ENCODE assay signal across 8 cellular contexts in the genomic region with DNA sequence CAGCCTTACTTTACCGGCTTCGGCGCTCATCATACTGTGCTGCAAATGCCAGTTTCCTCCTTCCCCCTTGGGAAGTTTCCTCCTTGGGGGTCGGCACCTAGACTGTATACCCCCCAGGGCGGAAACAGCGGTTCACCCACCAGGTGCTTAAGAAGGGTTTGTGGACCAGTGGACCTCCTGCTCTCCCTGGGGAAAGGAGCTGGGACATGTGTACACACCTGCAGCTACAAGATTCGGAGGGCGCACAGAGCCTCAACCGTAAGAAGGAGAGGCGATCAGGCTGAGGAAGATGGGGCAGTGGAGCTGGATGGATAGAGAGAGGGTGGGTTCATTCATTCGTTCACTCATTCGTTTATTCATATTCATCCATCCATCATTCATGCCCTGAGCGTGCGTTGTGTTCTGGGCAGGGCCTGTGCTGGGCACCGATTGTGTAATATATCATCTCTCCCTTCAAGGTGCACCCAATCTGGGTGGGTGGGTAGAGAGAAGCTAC. TPM values are rescaled to one million over a fixed set of nuclear protein-coding genes. Genes with fewer than 3 reads are reported as not detected.
DNase-seq lines count a peak whose midpoint lies in the region; ATAC-seq, FAIRE-seq and TF ChIP-seq lines count a peak whose summit lies in the region.

No MANE protein-coding gene starts in this region.

- no peak for TF ChIP-seq RAD21 in HepG2 (CRISPR knock-in tag; IDR thresholded peaks at IDR 0.05)

- CTCF ChIA-PET in HepG2 (lab: Yijun Ruan, JAX; ENCODE audit: low intra/inter-chr PET ratio, low total read pairs) = no interaction called here

- no peak for TF ChIP-seq EP300 in HepG2 (IDR thresholded peaks at IDR 0.05; ENCODE audit: low read depth in 2 of 2, low read length in 2 of 2)
- 0 out of 2 replicates have a peak, but pooled peaks have one; percentile 9 for TF ChIP-seq EP300 in HepG2 (CRISPR knock-in tag; IDR thresholded peaks at IDR 0.05; ENCODE audit: borderline replicate concordance)

- BruUV-seq in HepG2 (replicated peaks; lab: Mats Ljungman, UMichigan) = no TSS peak

- TF ChIP-seq POLR2A in HepG2 (IDR thresholded peaks at IDR 0.05; ENCODE audit: insufficient read depth in 1 of 2, low read depth in 2 of 2, low read length in 2 of 2) = no peak

- H3K4me2 ChIP-seq in HepG2 (ENCODE audit: low read depth, low read length) = peak overlapping the region; percentile 96

- no peaks in the 10 kb centered on the region for H4K20me1 ChIP-seq in HepG2 (ENCODE audit: insufficient read depth, low read length)

- H3K36me3 ChIP-seq in adipocyte (ENCODE audit: control insufficient read depth, insufficient read depth, low read length, severe bottlenecking) (no peaks in the 10 kb centered on the region), HepG2 (replicated peaks in 1 of 2; ENCODE audit: control insufficient read depth in 1 of 2, insufficient read depth in 2 of 2, low read length in 2 of 2) (no peaks in the 10 kb centered on the region), thoracic aorta (no peaks in the 10 kb centered on the region)

- peak overlapping the region; percentile 94 for H3K4me3 ChIP-seq in adipocyte (ENCODE audit: low read length)
- H3K4me3 ChIP-seq in HepG2 (replicated peaks in 1 of 3; ENCODE audit: insufficient read depth in 1 of 3, low read depth in 2 of 3, low read length in 3 of 3) = peak overlapping the region; percentile 72 to 85 (median 74)
- H3K4me3 ChIP-seq in thoracic aorta = peak overlapping the region; percentile 69

- peak; percentile 32 for DNase-seq in activated CD4-positive, alpha-beta T cell treated with anti-CD3 and anti-CD28 coated beads for 48 hours
- DNase-seq in activated CD4-positive, alpha-beta T cell treated with anti-CD3 and anti-CD28 coated beads for 1 hour = no peak
- DNase-seq in adipocyte (ENCODE audit: low read depth) (no peak), HepG2 (ENCODE audit: low spot score) (no peak), thoracic aorta (ENCODE audit: low spot score) (no peak), NCI-H1436 (lab: John Stamatoyannopoulos, UW) (no peak), NCI-H1694 (lab: John Stamatoyannopoulos, UW) (no peak)

- no peak for FAIRE-seq in HepG2 (lab: Jason Lieb, UNC)

- H3K27ac ChIP-seq in HepG2 (ENCODE audit: extremely low read length, insufficient read depth, low read length) (peak overlapping the region; percentile 96), thoracic aorta (peak overlapping the region; percentile 75 to 97)

- in situ Hi-C loops in HepG2 (cut with HindIII; ENCODE audit: extremely low pct_ligation_motif_present, low pct_unique_long_range_greater_than_20kb) = loop anchor here (5.0 to 10.0 kb wide), 2 partner anchors 244 to 357 kb away; partner anchors contain the start of gene DYNC1H1

- no peak for TF ChIP-seq CTCF in HepG2 (CRISPR knock-in tag; IDR thresholded peaks at IDR 0.05)
- TF ChIP-seq CTCF in thoracic aorta (IDR thresholded peaks at IDR 0.05) = no peak

- H3K4me1 ChIP-seq in adipocyte (ENCODE audit: control insufficient read depth, insufficient read depth, low read length) (peaks cover 37% of the 10 kb centered on the region), HepG2 (ENCODE audit: insufficient read depth, low read length) (peaks cover 63% of the 10 kb centered on the region), thoracic aorta (ENCODE audit: control insufficient read depth in 1 of 2, low read depth in 2 of 2) (peaks cover 5 to 55% of the 10 kb centered on the region in 2 donors)

- H3K9ac ChIP-seq in adipocyte (ENCODE audit: low read length) (peak overlapping the region; percentile 92), HepG2 (ENCODE audit: insufficient read depth, low read depth, low read length) (peak overlapping the region; percentile 98)

- WGBS in HepG2 (ENCODE audit: low lambda C conversion rate) = 88% methylated on average over 15 of the region's 15 CpGs

- H2AFZ ChIP-seq in HepG2 (ENCODE audit: low read length) = no peak overlapping the region

- ATAC-seq in HepG2 = no peak
- ATAC-seq in thoracic aorta (ENCODE audit: insufficient number of reproducible peaks, low FRiP score, low read depth) = peak; percentile 1
- no peak for ATAC-seq in HG02798 (IDR thresholded peaks at IDR 0.05; ENCODE audit: poor library complexity, unreplicated experiment)

- H3K9me3 ChIP-seq in adipocyte (ENCODE audit: control insufficient read depth, low read length) (no peaks in the 10 kb centered on the region), HepG2 (ENCODE audit: low read length) (no peaks in the 10 kb centered on the region), thoracic aorta (no peaks in the 10 kb centered on the region)

- POLR2A ChIA-PET in HepG2 (lab: Yijun Ruan, JAX) = interaction anchor here (2.8 kb wide), 1 partner anchor 14 kb away, joined by 14 read pairs; the partner anchor contains the start of gene MOK

- H3K79me2 ChIP-seq in HepG2 (ENCODE audit: insufficient read depth, low read length) = peaks cover 7% of the 10 kb centered on the region

- no peaks in the 10 kb centered on the region for H3K27me3 ChIP-seq in adipocyte (replicated peaks; ENCODE audit: control insufficient read depth, insufficient read depth, low read length)
- no peaks in the 10 kb centered on the region; a peak in 1 of 5 replicates for H3K27me3 ChIP-seq in HepG2 (ENCODE audit: control insufficient read depth in 1 of 2, insufficient read depth in 2 of 2, low read length in 2 of 2)
- H3K27me3 ChIP-seq in thoracic aorta (replicated peaks; ENCODE audit: insufficient read depth) = no peaks in the 10 kb centered on the region

- intact Hi-C loops in HepG2 (cut with micrococcal nuclease; ENCODE audit: unreplicated experiment) = loop anchor here (2.0 to 5.0 kb wide), 3 partner anchors 44 to 198 kb away; partner anchors contain the start of genes CINP and TECPR2

RNA-seq across cellular contexts. Expression of gene ZNF839, which starts 0.7 kb away (rescaled TPM):
- total RNA-seq in HepG2 (2016; rRNA removed; fragmentation: Illumina TruSeq; extraction: Trizol) (8.2 and 12.8 TPM in 2 replicates), thoracic aorta (1 to 10 TPM; 4.2 to 7.0 TPM)
- 9.1 and 10.6 TPM in 2 replicates for total RNA-seq in HepG2 (2016; cell fraction: cytosol; rRNA removed; fragmentation: Illumina TruSeq; extraction: Trizol; ENCODE audit: low read depth)
- total RNA-seq in HepG2 (2016; cell fraction: insoluble cytoplasmic fraction; rRNA removed; fragmentation: Illumina TruSeq; extraction: Trizol) = 8.4 and 10.7 TPM in 2 replicates
- total RNA-seq in HepG2 (2016; cell fraction: membrane; rRNA removed; fragmentation: Illumina TruSeq; extraction: Trizol) = 9.6 and 11.1 TPM in 2 replicates
- 11.5 and 11.8 TPM in 2 replicates for total RNA-seq in HepG2 (2016; cell fraction: nucleus; rRNA removed; fragmentation: Illumina TruSeq; extraction: Trizol)
- polyA plus RNA-seq in HepG2 (2011; rRNA removed) = 9.3 and 11.1 TPM in 2 replicates
- polyA plus RNA-seq in HepG2 (2011; cell fraction: cytosol; rRNA removed) = 5.1 and 6.1 TPM in 2 replicates
- 26.5 and 27.5 TPM in 2 replicates for polyA plus RNA-seq in HepG2 (2011; cell fraction: nucleus; rRNA removed)
- polyA plus RNA-seq in HepG2 (2012) = 4.2 and 5.2 TPM in 2 replicates
- polyA plus RNA-seq in HepG2 (2016; cell fraction: cytosol; fragmentation: Illumina TruSeq; extraction: Trizol; ENCODE audit: low read depth) = 1.3 and 1.6 TPM in 2 replicates
- polyA plus RNA-seq in HepG2 (2016; cell fraction: insoluble cytoplasmic fraction; fragmentation: Illumina TruSeq; extraction: Trizol; ENCODE audit: low read depth) = 5.7 and 6.5 TPM in 2 replicates
- polyA plus RNA-seq in HepG2 (2016; cell fraction: membrane; fragmentation: Illumina TruSeq; extraction: Trizol; ENCODE audit: low read depth) = 3.0 and 4.1 TPM in 2 replicates
- 33.2 and 35.7 TPM in 2 replicates for polyA plus RNA-seq in HepG2 (2016; cell fraction: nucleus; fragmentation: Illumina TruSeq; extraction: Trizol; ENCODE audit: insufficient read depth, low read depth)
- 7.4 and 14.9 TPM in 2 replicates for polyA minus RNA-seq in HepG2 (2011; rRNA and poly(A)+ RNA removed; ENCODE audit: low replicate concordance)
- polyA minus RNA-seq in HepG2 (2011; cell fraction: cytosol; rRNA and poly(A)+ RNA removed) = 4.6 and 4.8 TPM in 2 replicates
- 11.6 and 11.8 TPM in 2 replicates for polyA minus RNA-seq in HepG2 (2011; cell fraction: nucleus; rRNA and poly(A)+ RNA removed)

RNA-seq across cellular contexts. Expression of gene MOK, which starts 13.9 kb away (rescaled TPM):
- total RNA-seq in HepG2 (2016; rRNA removed; fragmentation: Illumina TruSeq; extraction: Trizol) = 11.8 and 15.3 TPM in 2 replicates
- total RNA-seq in HepG2 (2016; cell fraction: cytosol; rRNA removed; fragmentation: Illumina TruSeq; extraction: Trizol; ENCODE audit: low read depth) = 7.0 and 12.1 TPM in 2 replicates
- 10.5 and 15.8 TPM in 2 replicates for total RNA-seq in HepG2 (2016; cell fraction: insoluble cytoplasmic fraction; rRNA removed; fragmentation: Illumina TruSeq; extraction: Trizol)
- 15.2 and 16.8 TPM in 2 replicates for total RNA-seq in HepG2 (2016; cell fraction: membrane; rRNA removed; fragmentation: Illumina TruSeq; extraction: Trizol)
- total RNA-seq in HepG2 (2016; cell fraction: nucleus; rRNA removed; fragmentation: Illumina TruSeq; extraction: Trizol) = 26.0 and 26.9 TPM in 2 replicates
- polyA plus RNA-seq in HepG2 (2011; rRNA removed) = 16.9 and 17.6 TPM in 2 replicates
- 10.7 and 15.6 TPM in 2 replicates for polyA plus RNA-seq in HepG2 (2011; cell fraction: cytosol; rRNA removed)
- 56.1 and 57.8 TPM in 2 replicates for polyA plus RNA-seq in HepG2 (2011; cell fraction: nucleus; rRNA removed)
- 7.0 and 8.7 TPM in 2 replicates for polyA plus RNA-seq in HepG2 (2012)
- polyA plus RNA-seq in HepG2 (2016; cell fraction: cytosol; fragmentation: Illumina TruSeq; extraction: Trizol; ENCODE audit: low read depth) = 13.9 and 14.7 TPM in 2 replicates
- 15.1 and 15.7 TPM in 2 replicates for polyA plus RNA-seq in HepG2 (2016; cell fraction: insoluble cytoplasmic fraction; fragmentation: Illumina TruSeq; extraction: Trizol; ENCODE audit: low read depth)
- 19.4 and 21.3 TPM in 2 replicates for polyA plus RNA-seq in HepG2 (2016; cell fraction: membrane; fragmentation: Illumina TruSeq; extraction: Trizol; ENCODE audit: low read depth)
- polyA plus RNA-seq in HepG2 (2016; cell fraction: nucleus; fragmentation: Illumina TruSeq; extraction: Trizol; ENCODE audit: insufficient read depth, low read depth) = 51.9 and 52.5 TPM in 2 replicates
- polyA minus RNA-seq in HepG2 (2011; rRNA and poly(A)+ RNA removed; ENCODE audit: low replicate concordance) = 4.3 and 8.7 TPM in 2 replicates
- 5.2 and 5.4 TPM in 2 replicates for polyA minus RNA-seq in HepG2 (2011; cell fraction: cytosol; rRNA and poly(A)+ RNA removed)
- polyA minus RNA-seq in HepG2 (2011; cell fraction: nucleus; rRNA and poly(A)+ RNA removed) = 29.5 and 42.1 TPM in 2 replicates
- total RNA-seq in thoracic aorta = 10 to 100 TPM; 15.0 to 41.0 TPM

RNA-seq across cellular contexts. Expression of gene CINP, which starts 43.9 kb away (rescaled TPM):
- total RNA-seq in HepG2 (2016; rRNA removed; fragmentation: Illumina TruSeq; extraction: Trizol) (42.8 and 59.7 TPM in 2 replicates), thoracic aorta (10 to 100 TPM; 32.5 to 36.5 TPM)
- 9.8 and 10.7 TPM in 2 replicates for total RNA-seq in HepG2 (2016; cell fraction: cytosol; rRNA removed; fragmentation: Illumina TruSeq; extraction: Trizol; ENCODE audit: low read depth)
- 42.0 and 63.9 TPM in 2 replicates for total RNA-seq in HepG2 (2016; cell fraction: insoluble cytoplasmic fraction; rRNA removed; fragmentation: Illumina TruSeq; extraction: Trizol)
- total RNA-seq in HepG2 (2016; cell fraction: membrane; rRNA removed; fragmentation: Illumina TruSeq; extraction: Trizol) = 19.4 and 21.7 TPM in 2 replicates
- total RNA-seq in HepG2 (2016; cell fraction: nucleus; rRNA removed; fragmentation: Illumina TruSeq; extraction: Trizol) = 14.1 and 15.2 TPM in 2 replicates
- polyA plus RNA-seq in HepG2 (2011; rRNA removed) = 30.9 and 32.8 TPM in 2 replicates
- 37.0 and 48.8 TPM in 2 replicates for polyA plus RNA-seq in HepG2 (2011; cell fraction: cytosol; rRNA removed)
- 9.4 and 12.4 TPM in 2 replicates for polyA plus RNA-seq in HepG2 (2011; cell fraction: nucleus; rRNA removed)
- 22.1 and 22.3 TPM in 2 replicates for polyA plus RNA-seq in HepG2 (2012)
- polyA plus RNA-seq in HepG2 (2016; cell fraction: cytosol; fragmentation: Illumina TruSeq; extraction: Trizol; ENCODE audit: low read depth) = 14.5 and 14.8 TPM in 2 replicates
- 70.2 and 75.7 TPM in 2 replicates for polyA plus RNA-seq in HepG2 (2016; cell fraction: insoluble cytoplasmic fraction; fragmentation: Illumina TruSeq; extraction: Trizol; ENCODE audit: low read depth)
- polyA plus RNA-seq in HepG2 (2016; cell fraction: membrane; fragmentation: Illumina TruSeq; extraction: Trizol; ENCODE audit: low read depth) = 15.8 and 20.2 TPM in 2 replicates
- polyA plus RNA-seq in HepG2 (2016; cell fraction: nucleus; fragmentation: Illumina TruSeq; extraction: Trizol; ENCODE audit: insufficient read depth, low read depth) = 24.1 and 25.0 TPM in 2 replicates
- polyA minus RNA-seq in HepG2 (2011; rRNA and poly(A)+ RNA removed; ENCODE audit: low replicate concordance) = 47.0 and 60.6 TPM in 2 replicates
- 13.5 and 13.8 TPM in 2 replicates for polyA minus RNA-seq in HepG2 (2011; cell fraction: cytosol; rRNA and poly(A)+ RNA removed)
- 17.0 and 18.9 TPM in 2 replicates for polyA minus RNA-seq in HepG2 (2011; cell fraction: nucleus; rRNA and poly(A)+ RNA removed)

RNA-seq across cellular contexts. Expression of gene TECPR2, which starts 43.9 kb away (rescaled TPM):
- total RNA-seq in HepG2 (2016; rRNA removed; fragmentation: Illumina TruSeq; extraction: Trizol) (5.7 and 13.6 TPM in 2 replicates), thoracic aorta (10 to 100 TPM; 36.5 to 41.3 TPM)
- total RNA-seq in HepG2 (2016; cell fraction: cytosol; rRNA removed; fragmentation: Illumina TruSeq; extraction: Trizol; ENCODE audit: low read depth) = 1.9 and 2.0 TPM in 2 replicates
- total RNA-seq in HepG2 (2016; cell fraction: insoluble cytoplasmic fraction; rRNA removed; fragmentation: Illumina TruSeq; extraction: Trizol) = 7.0 and 9.8 TPM in 2 replicates
- 2.6 and 5.0 TPM in 2 replicates for total RNA-seq in HepG2 (2016; cell fraction: membrane; rRNA removed; fragmentation: Illumina TruSeq; extraction: Trizol)
- 7.5 and 9.3 TPM in 2 replicates for total RNA-seq in HepG2 (2016; cell fraction: nucleus; rRNA removed; fragmentation: Illumina TruSeq; extraction: Trizol)
- polyA plus RNA-seq in HepG2 (2011; rRNA removed) = 3.5 and 4.6 TPM in 2 replicates
- polyA plus RNA-seq in HepG2 (2011; cell fraction: cytosol; rRNA removed) = 2.6 and 2.7 TPM in 2 replicates
- 7.3 and 11.9 TPM in 2 replicates for polyA plus RNA-seq in HepG2 (2011; cell fraction: nucleus; rRNA removed)
- polyA plus RNA-seq in HepG2 (2012) = 3.2 and 3.8 TPM in 2 replicates
- 0.25 and 0.41 TPM in 2 replicates for polyA plus RNA-seq in HepG2 (2016; cell fraction: cytosol; fragmentation: Illumina TruSeq; extraction: Trizol; ENCODE audit: low read depth)
- 3.3 and 5.5 TPM in 2 replicates for polyA plus RNA-seq in HepG2 (2016; cell fraction: insoluble cytoplasmic fraction; fragmentation: Illumina TruSeq; extraction: Trizol; ENCODE audit: low read depth)
- polyA plus RNA-seq in HepG2 (2016; cell fraction: membrane; fragmentation: Illumina TruSeq; extraction: Trizol; ENCODE audit: low read depth) = 0.94 and 1.0 TPM in 2 replicates
- polyA plus RNA-seq in HepG2 (2016; cell fraction: nucleus; fragmentation: Illumina TruSeq; extraction: Trizol; ENCODE audit: insufficient read depth, low read depth) = 8.0 and 10.0 TPM in 2 replicates
- polyA minus RNA-seq in HepG2 (2011; rRNA and poly(A)+ RNA removed; ENCODE audit: low replicate concordance) = 12.3 and 15.8 TPM in 2 replicates
- polyA minus RNA-seq in HepG2 (2011; cell fraction: cytosol; rRNA and poly(A)+ RNA removed) = 3.6 and 7.3 TPM in 2 replicates
- 8.8 and 9.8 TPM in 2 replicates for polyA minus RNA-seq in HepG2 (2011; cell fraction: nucleus; rRNA and poly(A)+ RNA removed)
